In the genomic region with DNA sequence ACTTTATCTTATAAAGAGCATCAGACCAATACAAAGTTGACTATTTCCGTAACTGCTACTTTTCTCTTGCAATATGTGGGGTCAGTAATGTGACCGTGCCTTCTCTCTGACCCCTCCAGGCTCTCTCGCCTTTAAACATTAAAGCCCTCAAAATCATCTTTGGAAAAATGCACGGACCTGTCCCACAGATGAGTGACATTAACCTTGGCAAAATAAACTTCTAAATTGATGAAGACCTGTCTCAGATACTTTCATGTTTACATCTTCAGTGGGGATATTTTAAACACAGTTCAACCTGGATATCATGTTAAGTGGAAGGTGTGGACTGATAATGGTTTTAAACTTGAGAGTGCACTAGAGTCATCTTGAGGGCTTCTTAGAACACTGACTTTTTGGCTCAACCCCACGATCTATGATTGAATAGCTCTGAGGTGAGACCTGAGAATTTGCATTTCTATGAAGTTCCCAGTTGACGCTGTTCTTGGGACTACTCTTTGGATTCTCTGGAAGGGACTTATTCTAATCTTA, we compare ENCODE assay signal across 9 cellular contexts. TPM values are rescaled to one million over a fixed set of nuclear protein-coding genes. Genes with fewer than 3 reads are reported as not detected.
"Had no signal": no experiment of that assay in that cellular context is flagged by ENCODE, and none has a peak within 500 bp of the region (broad histone marks: within the 10 kb centered on the region; RNA-seq: fewer than 3 reads in every experiment).

No MANE protein-coding gene starts in this region.

- H3K4me3 ChIP-seq: GM12878 had no signal

- ATAC-seq: GM12878 had no signal

- DNase-seq: GDM1, GF-D8 had no signal

- FAIRE-seq: G401.6, GM12878, GM12891, GM12892, GM18507, GM19239 had no signal

RNA-seq across cellular contexts. Expression of gene CXCL3, which starts 26.7 kb away (rescaled TPM):
- total RNA-seq: G401, GM12878 had no signal
- polyA plus RNA-seq: GM12878 had no signal

RNA-seq across cellular contexts. Expression of gene CXCL2, which starts 33.8 kb away (rescaled TPM):
- total RNA-seq: G401, GM12878 had no signal
- polyA plus RNA-seq: GM12878 had no signal
